Comparison of ENCODE assay signal across 21 cellular contexts in genomic region chr4:4424499-4425115, GRCh38. TPM values are rescaled to one million over a fixed set of nuclear protein-coding genes. Genes with fewer than 3 reads are reported as not detected.
DNase-seq lines count a peak whose midpoint lies in the region; ATAC-seq and TF ChIP-seq lines count a peak whose summit lies in the region.
"Had no signal": no experiment of that assay in that cellular context is flagged by ENCODE, and none has a peak within 500 bp of the region (broad histone marks: within the 10 kb centered on the region; RNA-seq: fewer than 3 reads in every experiment).

No MANE protein-coding gene starts in this region.

- H3K27me3 ChIP-seq in CD8-positive, alpha-beta memory T cell (ENCODE audit: insufficient read depth, low read length, poor library complexity, severe bottlenecking) = no peaks in the 10 kb centered on the region
- H3K27me3 ChIP-seq in neuronal stem cell (ENCODE audit: control insufficient read depth in 3 of 3, insufficient read depth in 3 of 3, low read depth in 1 of 3, low read length in 3 of 3) (no peaks in the 10 kb centered on the region), brain microvascular endothelial cell (replicated peaks) (no peaks in the 10 kb centered on the region)
- H3K27me3 ChIP-seq: BLaER1 had no signal

- no peak overlapping the region for H3K9ac ChIP-seq in neuronal stem cell (ENCODE audit: low read depth, low read length, poor library complexity)
- H3K9ac ChIP-seq: BLaER1, KMS-11 had no signal

- no peak for DNase-seq in CD8-positive, alpha-beta memory T cell
- peak; percentile 9 for DNase-seq in D341Med (ENCODE audit: low spot score)
- no peak for DNase-seq in caudate nucleus (lab: John Stamatoyannopoulos, UW)
- no peak for DNase-seq in neuronal stem cell (ENCODE audit: low spot score)
- no peak for DNase-seq in stimulated activated naive B cell treated with anti-CD40 and anti-IgM and Interleukin-4, amounts not matched to agents 10 μg/mL and 1 μg/mL and 100 μg/mL, for 72 hours
- DNase-seq in activated CD4-positive, CD25-positive, alpha-beta regulatory T cell treated with anti-CD3 and anti-CD28 coated beads, Interleukin-2, amount 50 U/mL, for 72 hours = no peak
- no peak for DNase-seq in brain microvascular endothelial cell
- DNase-seq in NCI-H2196 treated with DMSO at 0.1 percent for 48 hours (lab: John Stamatoyannopoulos, UW; ENCODE audit: unreplicated experiment) = no peak
- DNase-seq: Calu3, GOT3, NCI-H1105, NCI-H146, NCI-H2029, NCI-H226, NCI-H510A treated with DMSO at 0.1 percent for 48 hours, NCI-H748 treated with DMSO at 0.1 percent for 48 hours, SHP77 treated with DMSO at 0.1 percent for 48 hours had no signal

- no peak overlapping the region for H4K8ac ChIP-seq in neuronal stem cell (ENCODE audit: low read depth, low read length)

- no peak overlapping the region for H2AFZ ChIP-seq in neuronal stem cell (ENCODE audit: low read length)

- H3K79me1 ChIP-seq in neuronal stem cell (ENCODE audit: low read depth, low read length) = peaks cover 2% of the 10 kb centered on the region

- POLR2A ChIA-PET in CD8-positive, alpha-beta memory T cell (lab: Charles Lee) = no interaction called here

- TF ChIP-seq CTCF in brain microvascular endothelial cell (IDR thresholded peaks at IDR 0.05; ENCODE audit: low read depth, low read length, missing control alignments) = no peak

- H3K4me1 Mint-ChIP-seq in CD8-positive, alpha-beta memory T cell = peaks cover 2 to 6% (median 3%) of the 10 kb centered on the region in 3 donors
- H3K4me1 Mint-ChIP-seq in stimulated activated naive B cell treated with anti-CD40 and anti-IgM and Interleukin-4, amounts not matched to agents 10 μg/mL and 1 μg/mL and 100 μg/mL, for 72 hours = no peaks in the 10 kb centered on the region

- H3K14ac ChIP-seq in neuronal stem cell (ENCODE audit: low read length) = no peak overlapping the region

- peaks cover 4 to 71% (median 11%) of the 10 kb centered on the region in 3 donors for H3K36me3 Mint-ChIP-seq in CD8-positive, alpha-beta memory T cell
- H3K36me3 Mint-ChIP-seq in stimulated activated naive B cell treated with anti-CD40 and anti-IgM and Interleukin-4, amounts not matched to agents 10 μg/mL and 1 μg/mL and 100 μg/mL, for 72 hours = peaks cover 35 to 60% of the 10 kb centered on the region in 2 donors

- H3K4ac ChIP-seq in neuronal stem cell (ENCODE audit: low read length) = no peak overlapping the region

- H3K23ac ChIP-seq in neuronal stem cell (ENCODE audit: low read depth, low read length, poor library complexity) = peak overlapping the region; percentile 44

- no peaks in the 10 kb centered on the region for H3K27me3 Mint-ChIP-seq in CD8-positive, alpha-beta memory T cell
- H3K27me3 Mint-ChIP-seq in stimulated activated naive B cell treated with anti-CD40 and anti-IgM and Interleukin-4, amounts not matched to agents 10 μg/mL and 1 μg/mL and 100 μg/mL, for 72 hours = no peaks in the 10 kb centered on the region

- no peaks in the 10 kb centered on the region for H3K9me3 ChIP-seq in CD8-positive, alpha-beta memory T cell (ENCODE audit: low read length)
- H3K9me3 ChIP-seq in neuronal stem cell (replicated peaks in 1 of 2; ENCODE audit: control insufficient read depth in 2 of 2, insufficient read depth in 1 of 2, low read depth in 1 of 2, low read length in 2 of 2) = no peaks in the 10 kb centered on the region
- H3K9me3 ChIP-seq: BLaER1 had no signal

- peak overlapping the region in 5 of 8 donors; percentile 17 to 58 (median 45) for H3K27ac Mint-ChIP-seq in CD8-positive, alpha-beta memory T cell
- no peak overlapping the region for H3K27ac Mint-ChIP-seq in stimulated activated naive B cell treated with anti-CD40 and anti-IgM and Interleukin-4, amounts not matched to agents 10 μg/mL and 1 μg/mL and 100 μg/mL, for 72 hours
- H3K27ac Mint-ChIP-seq: CD8-positive, alpha-beta T cell had no signal

- no peak overlapping the region for H2BK120ac ChIP-seq in neuronal stem cell (ENCODE audit: low read depth, low read length)

- H3K27ac ChIP-seq in CD8-positive, alpha-beta memory T cell (ENCODE audit: low read depth, low read length) = no peak overlapping the region
- H3K27ac ChIP-seq in caudate nucleus (ENCODE audit: low read depth, low read length) (peak overlapping the region; percentile 69), neuronal stem cell (replicated peaks; ENCODE audit: low read length) (no peak overlapping the region), brain microvascular endothelial cell (no peak overlapping the region)
- H3K27ac ChIP-seq: BLaER1, KMS-11, RWPE1 had no signal

- no peak overlapping the region for H3K4me3 Mint-ChIP-seq in CD8-positive, alpha-beta memory T cell
- no peak overlapping the region for H3K4me3 Mint-ChIP-seq in stimulated activated naive B cell treated with anti-CD40 and anti-IgM and Interleukin-4, amounts not matched to agents 10 μg/mL and 1 μg/mL and 100 μg/mL, for 72 hours
- H3K4me3 Mint-ChIP-seq: CD8-positive, alpha-beta T cell had no signal

- H3K18ac ChIP-seq in neuronal stem cell (ENCODE audit: low read length) = no peak overlapping the region

- CTCF ChIA-PET in CD8-positive, alpha-beta memory T cell (lab: Charles Lee) = interaction anchor here (1.1 kb wide), 1 partner anchor 164 kb away, joined by 4 read pairs; no protein-coding TSS in a partner anchor

- H3K4me1 ChIP-seq in CD8-positive, alpha-beta memory T cell (ENCODE audit: insufficient read depth, low read length) = peaks cover 2% of the 10 kb centered on the region
- H3K4me1 ChIP-seq in neuronal stem cell (ENCODE audit: control insufficient read depth in 2 of 2, insufficient read depth in 1 of 2, low read depth in 1 of 2, low read length in 2 of 2) = peaks cover 11 to 13% of the 10 kb centered on the region in 2 donors

- H3K4me3 ChIP-seq in CD8-positive, alpha-beta memory T cell (ENCODE audit: low read length) = no peak overlapping the region
- H3K4me3 ChIP-seq in neuronal stem cell (ENCODE audit: low read length in 2 of 2) = no peak overlapping the region
- H3K4me3 ChIP-seq in brain microvascular endothelial cell (ENCODE audit: low read depth, low read length) = no peak overlapping the region
- H3K4me3 ChIP-seq: BLaER1 had no signal

- H2AK5ac ChIP-seq in neuronal stem cell (ENCODE audit: low read depth, low read length) = no peak overlapping the region

- ATAC-seq in stimulated activated naive B cell treated with anti-CD40 and anti-IgM and Interleukin-4, amounts not matched to agents 10 μg/mL and 1 μg/mL and 100 μg/mL, for 72 hours (replicated peaks) = no peak
- ATAC-seq: CD8-positive, alpha-beta T cell had no signal

- in situ Hi-C loops in brain microvascular endothelial cell (cut with HindIII; ENCODE audit: low pct_ligation_motif_present, low sequenced_read_pairs) = no loop called here

- H3K36me3 ChIP-seq in CD8-positive, alpha-beta memory T cell (ENCODE audit: insufficient read depth, low read length) = peaks cover 10% of the 10 kb centered on the region
- peaks cover 27 to 65% of the 10 kb centered on the region in 2 donors for H3K36me3 ChIP-seq in neuronal stem cell (replicated peaks in 1 of 2; ENCODE audit: control insufficient read depth in 2 of 2, insufficient read depth in 2 of 2, low read length in 2 of 2)
- peaks cover 16% of the 10 kb centered on the region for H3K36me3 ChIP-seq in brain microvascular endothelial cell (replicated peaks)

- no CpG with 5 or more reads among the region's 8 CpGs for WGBS in neuronal stem cell (ENCODE audit: extremely low coverage in 2 of 2, insufficient read length in 2 of 2, insufficient replicate concordance in 1 of 2), 2 donors

- no peak overlapping the region for H2BK15ac ChIP-seq in neuronal stem cell (ENCODE audit: low read length)

- H3K9me3 Mint-ChIP-seq in CD8-positive, alpha-beta memory T cell = no peaks in the 10 kb centered on the region
- no peaks in the 10 kb centered on the region for H3K9me3 Mint-ChIP-seq in stimulated activated naive B cell treated with anti-CD40 and anti-IgM and Interleukin-4, amounts not matched to agents 10 μg/mL and 1 μg/mL and 100 μg/mL, for 72 hours
- H3K9me3 Mint-ChIP-seq: CD8-positive, alpha-beta T cell had no signal

- H4K91ac ChIP-seq in neuronal stem cell (ENCODE audit: low read depth, low read length, poor library complexity) = no peak overlapping the region

- no peak overlapping the region for H2BK12ac ChIP-seq in neuronal stem cell (ENCODE audit: low read length)

- H2BK5ac ChIP-seq in neuronal stem cell (ENCODE audit: low read length) = no peak overlapping the region

- no peak overlapping the region for H3K4me2 ChIP-seq in neuronal stem cell (ENCODE audit: insufficient read depth, low read length, poor library complexity, severe bottlenecking)
- H3K4me2 ChIP-seq: BLaER1, KMS-11 had no signal

RNA-seq across cellular contexts. Expression of gene NSG1, which starts 37.7 kb away (rescaled TPM):
- 10 to 100 TPM; 15.1 to 16.3 TPM for total RNA-seq in CD8-positive, alpha-beta memory T cell
- 49.8 TPM for polyA plus RNA-seq in CD8-positive, alpha-beta memory T cell
- 40.6 TPM for polyA plus RNA-seq in neuronal stem cell (2013, experiment 1 of 2)
- 39.6 TPM for polyA plus RNA-seq in neuronal stem cell (2013, experiment 2 of 2)
- total RNA-seq: Calu3 had no signal
